ENCODE assay signal across 8 cellular contexts in genomic region chr19:45079911-45080469, GRCh38. TPM values are rescaled to one million over a fixed set of nuclear protein-coding genes. Genes with fewer than 3 reads are reported as not detected.
A peak's percentile ranks its signal among the peaks of the same experiment; 100 is the strongest.
DNase-seq lines count a peak whose midpoint lies in the region; ATAC-seq and TF ChIP-seq lines count a peak whose summit lies in the region.

No MANE protein-coding gene starts in this region.

- intact Hi-C loops in psoas muscle (cut with DNase I), result no loop called here

- H2AFZ ChIP-seq in fibroblast of lung (ENCODE audit: low read length), result peak overlapping the region; percentile 71

- peak; percentile 90 for DNase-seq in ELF-1 (ENCODE audit: low read depth, low spot score)
- no peak for DNase-seq in SJCRH30
- no peak for DNase-seq in fibroblast of lung (ENCODE audit: low read depth in 2 of 2)
- DNase-seq in psoas muscle, result no peak
- DNase-seq in pons (ENCODE audit: low spot score), result no peak
- no peak for DNase-seq in KG1 (lab: John Stamatoyannopoulos, UW)
- DNase-seq in DMS79 (lab: John Stamatoyannopoulos, UW), result no peak

- TF ChIP-seq CTCF in fibroblast of lung (conservative IDR thresholded peaks at IDR 0.05 in 1 of 2, IDR thresholded peaks at IDR 0.05 in 1 of 2; ENCODE audit: low read depth in 1 of 2, low read length in 2 of 2), result no peak
- no peak for TF ChIP-seq CTCF in psoas muscle (IDR thresholded peaks at IDR 0.05)

- no peaks in the 10 kb centered on the region for H3K9me3 ChIP-seq in SJCRH30 (replicated peaks)
- no peaks in the 10 kb centered on the region for H3K9me3 ChIP-seq in fibroblast of lung (ENCODE audit: control insufficient read depth, insufficient read depth, low read depth, low read length)
- no peaks in the 10 kb centered on the region for H3K9me3 ChIP-seq in psoas muscle

- no peaks in the 10 kb centered on the region for H4K20me1 ChIP-seq in fibroblast of lung (ENCODE audit: control insufficient read depth, extremely low read depth, insufficient read depth, low read length)

- peaks cover 34% of the 10 kb centered on the region for H3K79me2 ChIP-seq in fibroblast of lung (ENCODE audit: control insufficient read depth, insufficient read depth, low read length)

- peak in 1 of 4 donors; percentile 26 for ATAC-seq in psoas muscle
- no peak for ATAC-seq in GM21825 (IDR thresholded peaks at IDR 0.05; ENCODE audit: unreplicated experiment)

- peak overlapping the region; percentile 76 for H3K9ac ChIP-seq in fibroblast of lung (ENCODE audit: insufficient read depth, low read length)

- H3K4me2 ChIP-seq in fibroblast of lung (ENCODE audit: extremely low read depth, insufficient read depth, low read length), result peak overlapping the region; percentile 97

- H3K27me3 ChIP-seq in SJCRH30 (no peaks in the 10 kb centered on the region), fibroblast of lung (ENCODE audit: control insufficient read depth, insufficient read depth, low read length) (no peaks in the 10 kb centered on the region), psoas muscle (ENCODE audit: insufficient read depth in 3 of 3, low read length in 2 of 3) (no peaks in the 10 kb centered on the region)

- H3K36me3 ChIP-seq in SJCRH30 (peaks cover 11% of the 10 kb centered on the region; the same call in 1 of the 2 replicates), fibroblast of lung (ENCODE audit: control insufficient read depth, insufficient read depth, low read length) (peaks cover 4% of the 10 kb centered on the region), psoas muscle (ENCODE audit: insufficient read depth in 1 of 2, low read depth in 1 of 2) (peaks cover 0 to 24% of the 10 kb centered on the region in 2 donors)

- peak overlapping the region; percentile 99 for H3K4me3 ChIP-seq in SJCRH30
- peak overlapping the region; percentile 43 to 99 (median 75) for H3K4me3 ChIP-seq in fibroblast of lung (replicated peaks in 1 of 4; ENCODE audit: control extremely low read depth in 1 of 4, insufficient read depth in 1 of 4, low read depth in 3 of 4, low read length in 4 of 4)
- H3K4me3 ChIP-seq in psoas muscle, result peak overlapping the region; percentile 100

- 36 to 38% (median 37%) methylated on average over 9 of the region's 9 CpGs for WGBS in psoas muscle, 3 donors

- H3K27ac ChIP-seq in SJCRH30 (peak overlapping the region; percentile 70), fibroblast of lung (ENCODE audit: insufficient read depth, low read length) (peak overlapping the region; percentile 53), psoas muscle (peak overlapping the region; percentile 90)

- H3K4me1 ChIP-seq in SJCRH30 (no peaks in the 10 kb centered on the region), fibroblast of lung (ENCODE audit: control insufficient read depth, extremely low read depth, insufficient read depth, low read length) (peaks cover 6% of the 10 kb centered on the region), psoas muscle (peaks cover 24% of the 10 kb centered on the region)

RNA-seq across cellular contexts. Expression of gene GEMIN7, which starts 0.9 kb away (rescaled TPM):
- 37.3 and 37.9 TPM in 2 replicates for total RNA-seq in SJCRH30 (2014; rRNA removed; shearing (Covaris generic))
- total RNA-seq in fibroblast of lung (12.3 and 15.7 TPM in 2 replicates), psoas muscle (10 to 100 TPM; 19.6 to 27.3 (median 24.3) TPM)
- polyA plus RNA-seq in fibroblast of lung (18.0 and 19.0 TPM in 2 replicates), psoas muscle (10 to 100 TPM; 40.9 to 51.1 (median 50.3) TPM)
- polyA plus RNA-seq in fibroblast of lung (2012), result 24.7 and 31.4 TPM in 2 replicates
- 4.3 and 17.5 TPM in 2 replicates for polyA minus RNA-seq in fibroblast of lung (ENCODE audit: low replicate concordance)

RNA-seq across cellular contexts. Expression of gene ZNF296, which starts 3.7 kb away (rescaled TPM):
- not detected in 2 replicates for total RNA-seq in SJCRH30 (2014; rRNA removed; shearing (Covaris generic))
- total RNA-seq in fibroblast of lung (not detected in 2 replicates), psoas muscle (under 1 TPM in 3 of 4 donors, not detected in 1; 0.34 to 0.73 (median 0.36) TPM)
- polyA plus RNA-seq in fibroblast of lung (0.03 and 0.08 TPM in 2 replicates), psoas muscle (under 1 TPM; 0.22 to 0.62 (median 0.44) TPM)
- polyA plus RNA-seq in fibroblast of lung (2012), result 0.23 and 0.58 TPM in 2 replicates
- polyA minus RNA-seq in fibroblast of lung (ENCODE audit: low replicate concordance), result 0.19 and 0.24 TPM in 2 replicates

RNA-seq across cellular contexts. Expression of gene PPP1R37, which starts 13.0 kb away (rescaled TPM):
- total RNA-seq in SJCRH30 (2014; rRNA removed; shearing (Covaris generic)), result 19.4 and 20.0 TPM in 2 replicates
- total RNA-seq in fibroblast of lung (34.4 and 36.0 TPM in 2 replicates), psoas muscle (10 to 100 TPM; 27.0 to 34.6 (median 29.1) TPM)
- polyA plus RNA-seq in fibroblast of lung (11.3 and 12.3 TPM in 2 replicates), psoas muscle (10 to 100 TPM; 25.5 to 39.5 (median 36.3) TPM)
- polyA plus RNA-seq in fibroblast of lung (2012), result 20.1 and 25.3 TPM in 2 replicates
- 14.0 and 19.4 TPM in 2 replicates for polyA minus RNA-seq in fibroblast of lung (ENCODE audit: low replicate concordance)

RNA-seq across cellular contexts. Expression of gene CLASRP, which starts 41.1 kb away (rescaled TPM):
- 26.4 and 39.8 TPM in 2 replicates for total RNA-seq in SJCRH30 (2014; rRNA removed; shearing (Covaris generic))
- total RNA-seq in fibroblast of lung (12.1 and 15.7 TPM in 2 replicates), psoas muscle (10 to 100 TPM; 37.4 to 65.9 (median 47.1) TPM)
- polyA plus RNA-seq in fibroblast of lung (12.1 and 17.9 TPM in 2 replicates), psoas muscle (10 to 100 TPM; 30.8 to 34.5 (median 33.2) TPM)
- 32.3 and 34.1 TPM in 2 replicates for polyA plus RNA-seq in fibroblast of lung (2012)
- polyA minus RNA-seq in fibroblast of lung (ENCODE audit: low replicate concordance), result 25.2 and 25.9 TPM in 2 replicates
